22 cellular contexts compared by ENCODE assay signal in the genomic region with DNA sequence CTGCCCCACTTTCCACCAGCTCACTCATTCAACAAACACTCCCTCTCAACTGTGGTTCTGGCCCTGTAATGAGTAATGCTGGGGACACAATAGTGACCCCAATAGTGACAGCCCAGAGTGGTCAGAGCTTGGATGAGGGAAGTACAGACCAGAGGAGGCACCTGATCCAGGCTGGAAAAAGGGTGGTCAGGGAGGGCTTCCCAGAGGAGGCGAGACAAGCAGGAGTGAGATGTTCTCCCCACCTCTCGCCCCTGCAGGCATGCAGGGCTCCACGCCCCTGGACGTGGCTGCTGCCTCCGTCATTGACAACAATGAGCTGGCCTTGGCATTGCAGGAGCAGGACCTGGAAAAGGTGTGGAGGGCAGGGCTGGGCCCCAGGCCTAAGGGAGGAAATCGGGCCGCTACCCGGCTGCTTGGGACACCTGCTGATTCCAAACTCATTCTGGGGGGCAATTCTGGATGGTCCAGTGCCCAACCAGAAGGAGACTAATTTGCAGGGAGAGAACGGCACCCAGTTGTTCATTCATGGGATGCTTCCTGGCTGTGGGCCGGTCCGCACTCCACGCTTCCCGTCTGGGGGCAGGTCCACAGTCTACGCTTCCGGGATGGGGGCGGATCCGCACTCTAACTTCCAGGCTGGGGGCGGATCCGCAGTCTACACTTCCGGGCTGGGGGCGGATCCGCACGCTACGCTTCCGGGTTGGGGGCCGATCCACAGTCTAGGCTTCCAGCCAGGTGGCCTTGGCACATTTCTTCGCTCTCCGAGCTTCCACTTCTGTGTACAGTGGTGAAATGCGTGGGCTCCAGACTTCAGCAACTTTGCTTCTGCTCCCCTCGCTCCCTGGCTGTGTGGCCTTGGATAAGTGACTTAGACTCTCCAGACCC.
"Had no signal": no experiment of that assay in that cellular context is flagged by ENCODE, and none has a peak within 500 bp of the region (broad histone marks: within the 10 kb centered on the region; RNA-seq: fewer than 3 reads in every experiment).

No MANE protein-coding gene starts in this region.

- H3K9ac ChIP-seq: neural progenitor cell, parathyroid adenoma had no signal

- H2AFZ ChIP-seq: neural progenitor cell, parathyroid adenoma had no signal

- H3K4me2 ChIP-seq: neural progenitor cell had no signal

- H3K27me3 ChIP-seq: neural progenitor cell, transverse colon had no signal

- ATAC-seq: activated CD8-positive, alpha-beta T cell treated with anti-CD3 and anti-CD28 coated beads for 36 hours; activated T-cell treated with anti-CD3 and anti-CD28 coated beads, Interleukin-2, amount 50 U/mL, for 4 hours; lower lobe of right lung had no signal

- H3K36me3 ChIP-seq: esophagus muscularis mucosa, lower lobe of right lung, neural progenitor cell, transverse colon had no signal

- H3K4me1 ChIP-seq: esophagus muscularis mucosa, lower lobe of right lung, neural progenitor cell, parathyroid adenoma, transverse colon had no signal

- H3K4me3 ChIP-seq: coronary artery, esophagus muscularis mucosa, lower lobe of right lung, neural progenitor cell, SK-N-MC, skin epidermis, transverse colon had no signal

- H3K27ac ChIP-seq: coronary artery, esophagus muscularis mucosa, lower lobe of right lung, neural progenitor cell, parathyroid adenoma, SK-N-MC, skin epidermis, transverse colon, VCaP had no signal

- H3K79me2 ChIP-seq: parathyroid adenoma had no signal

- DNase-seq: activated CD4-positive, alpha-beta T cell treated with anti-CD3 and anti-CD28 coated beads for 4 hours; activated CD8-positive, alpha-beta T cell treated with anti-CD3 and anti-CD28 coated beads for 36 hours; activated effector memory CD4-positive, alpha-beta T cell treated with Interleukin-2 at 50 U/mL for 16 hours; activated naive CD4-positive, alpha-beta T cell treated with anti-CD3 and anti-CD28 coated beads, Interleukin-2, amount 50 U/mL, for 16 hours; activated T-cell treated with anti-CD3 and anti-CD28 coated beads, Interleukin-2, amount 50 U/mL, for 4 hours; amniotic stem cell; immature natural killer cell; lower lobe of right lung; stimulated activated CD4-positive, alpha-beta T cell treated with anti-CD3 and anti-CD28 coated beads, Interleukin-4, amount 100 ng/mL, for 4 hours; stimulated activated CD8-positive, alpha-beta memory T cell treated with anti-CD3 and anti-CD28 coated beads, Interleukin-4, amount 100 ng/mL, for 48 hours; stimulated activated naive CD4-positive, alpha-beta T cell treated with Interleukin-2 at 50 U/mL for 16 hours; substantia nigra; T-helper 1 cell; T1000; transverse colon had no signal

- H3K9me3 ChIP-seq: esophagus muscularis mucosa, lower lobe of right lung, transverse colon had no signal
